In genomic region chr18:59885579-59886163, GRCh38 we compare ENCODE assay signal across 9 cellular contexts. TPM values are rescaled to one million over a fixed set of nuclear protein-coding genes. Genes with fewer than 3 reads are reported as not detected.
DNase-seq lines count a peak whose midpoint lies in the region; ATAC-seq, FAIRE-seq and TF ChIP-seq lines count a peak whose summit lies in the region.
"Had no signal": no experiment of that assay in that cellular context is flagged by ENCODE, and none has a peak within 500 bp of the region (broad histone marks: within the 10 kb centered on the region; RNA-seq: fewer than 3 reads in every experiment).

No MANE protein-coding gene starts in this region.

- H3K9ac ChIP-seq in HepG2 (ENCODE audit: insufficient read depth, low read depth, low read length), result no peak overlapping the region

- no peak for FAIRE-seq in HepG2 (lab: Jason Lieb, UNC)
- FAIRE-seq: endometrium had no signal

- H4K20me1 ChIP-seq in OCI-LY7 (ENCODE audit: insufficient read depth, low read length) (no peaks in the 10 kb centered on the region), HepG2 (ENCODE audit: insufficient read depth, low read length) (no peaks in the 10 kb centered on the region)

- CTCF ChIA-PET in OCI-LY7 (lab: Charles Lee; ENCODE audit: unreplicated experiment), result no interaction called here
- CTCF ChIA-PET in HepG2 (lab: Yijun Ruan, JAX; ENCODE audit: low intra/inter-chr PET ratio, low total read pairs), result no interaction called here

- no peak for TF ChIP-seq RAD21 in HepG2 (CRISPR knock-in tag; IDR thresholded peaks at IDR 0.05)

- peak overlapping the region; percentile 47 for H3K4me3 Mint-ChIP-seq in activated T-cell treated with anti-CD3 and anti-CD28 coated beads, Interleukin-2, amount 50 U/mL, for 24 hours
- no peak overlapping the region for H3K4me3 Mint-ChIP-seq in chondrocyte (ENCODE audit: unreplicated experiment)

- H3K79me2 ChIP-seq in OCI-LY7 (ENCODE audit: insufficient read depth, low read depth, low read length) (no peaks in the 10 kb centered on the region), HepG2 (ENCODE audit: insufficient read depth, low read length) (no peaks in the 10 kb centered on the region)

- H2AFZ ChIP-seq in OCI-LY7 (ENCODE audit: low read length) (peak overlapping the region; percentile 50; the same call in 1 of the 2 replicates), HepG2 (ENCODE audit: low read length) (no peak overlapping the region)

- H3K9me3 Mint-ChIP-seq in activated T-cell treated with anti-CD3 and anti-CD28 coated beads, Interleukin-2, amount 50 U/mL, for 24 hours, result no peaks in the 10 kb centered on the region
- no peaks in the 10 kb centered on the region for H3K9me3 Mint-ChIP-seq in chondrocyte (ENCODE audit: low read depth)

- H3K4me1 ChIP-seq in OCI-LY7 (ENCODE audit: insufficient read depth, low read length, poor library complexity, severe bottlenecking) (peaks cover 37% of the 10 kb centered on the region), HepG2 (ENCODE audit: insufficient read depth, low read length) (peaks cover 21% of the 10 kb centered on the region)

- TF ChIP-seq EP300 in HepG2 (IDR thresholded peaks at IDR 0.05; ENCODE audit: low read depth in 2 of 2, low read length in 2 of 2) (no peak), HepG2 (CRISPR knock-in tag; IDR thresholded peaks at IDR 0.05; ENCODE audit: borderline replicate concordance) (no peak)

- intact Hi-C loops in OCI-LY7 (cut with micrococcal nuclease; ENCODE audit: unreplicated experiment), result no loop called here
- intact Hi-C loops in HepG2 (cut with micrococcal nuclease; ENCODE audit: unreplicated experiment), result no loop called here

- H3K36me3 ChIP-seq in OCI-LY7 (ENCODE audit: insufficient read depth, low read length) (no peaks in the 10 kb centered on the region), HepG2 (replicated peaks in 1 of 2; ENCODE audit: control insufficient read depth in 1 of 2, insufficient read depth in 2 of 2, low read length in 2 of 2) (no peaks in the 10 kb centered on the region)

- DNase-seq in activated T-cell treated with anti-CD3 and anti-CD28 coated beads, Interleukin-2, amount 50 U/mL, for 24 hours, result peak; percentile 53
- DNase-seq in activated T-cell treated with anti-CD3 and anti-CD28 coated beads, Interleukin-2, amount 50 U/mL, for 1 hour, result no peak
- DNase-seq in OCI-LY7 (ENCODE audit: low spot score) (peak; percentile 62), chondrocyte (ENCODE audit: low spot score) (no peak), hypothalamus (lab: John Stamatoyannopoulos, UW) (no peak), HepG2 (ENCODE audit: low spot score) (no peak), amygdala (lab: John Stamatoyannopoulos, UW) (no peak)

- peak overlapping the region; percentile 90 for H3K27ac Mint-ChIP-seq in activated T-cell treated with anti-CD3 and anti-CD28 coated beads, Interleukin-2, amount 50 U/mL, for 24 hours
- peak overlapping the region; percentile 58 for H3K27ac Mint-ChIP-seq in chondrocyte (ENCODE audit: unreplicated experiment)

- no peaks in the 10 kb centered on the region for H3K36me3 Mint-ChIP-seq in activated T-cell treated with anti-CD3 and anti-CD28 coated beads, Interleukin-2, amount 50 U/mL, for 24 hours (ENCODE audit: low read depth)
- H3K36me3 Mint-ChIP-seq in chondrocyte (ENCODE audit: low read depth), result no peaks in the 10 kb centered on the region

- H3K4me3 ChIP-seq in OCI-LY7 (ENCODE audit: low read depth, low read length, poor library complexity, severe bottlenecking) (peak overlapping the region; percentile 44), HepG2 (replicated peaks in 1 of 3; ENCODE audit: insufficient read depth in 1 of 3, low read depth in 2 of 3, low read length in 3 of 3) (no peak overlapping the region)

- H3K27me3 Mint-ChIP-seq in activated T-cell treated with anti-CD3 and anti-CD28 coated beads, Interleukin-2, amount 50 U/mL, for 24 hours, result no peaks in the 10 kb centered on the region
- H3K27me3 Mint-ChIP-seq in chondrocyte (ENCODE audit: low read depth), result peaks cover 1% of the 10 kb centered on the region

- H3K9me3 ChIP-seq in OCI-LY7 (ENCODE audit: low read length) (no peaks in the 10 kb centered on the region), HepG2 (ENCODE audit: low read length) (no peaks in the 10 kb centered on the region)

- H3K4me2 ChIP-seq in OCI-LY7 (ENCODE audit: low read length) (peak overlapping the region; percentile 83), HepG2 (ENCODE audit: low read depth, low read length) (no peak overlapping the region)

- H3K4me1 Mint-ChIP-seq in activated T-cell treated with anti-CD3 and anti-CD28 coated beads, Interleukin-2, amount 50 U/mL, for 24 hours (ENCODE audit: low read depth), result peaks cover 41% of the 10 kb centered on the region
- peaks cover 26% of the 10 kb centered on the region for H3K4me1 Mint-ChIP-seq in chondrocyte (ENCODE audit: low read depth)

- in situ Hi-C loops in HepG2 (cut with HindIII; ENCODE audit: extremely low pct_ligation_motif_present, low pct_unique_long_range_greater_than_20kb), result no loop called here

- 25% methylated on average over 5 of the region's 6 CpGs for WGBS in HepG2 (ENCODE audit: low lambda C conversion rate)

- BruUV-seq in OCI-LY7 (replicated peaks; lab: Mats Ljungman, UMichigan) (no TSS peak), HepG2 (replicated peaks; lab: Mats Ljungman, UMichigan) (no TSS peak)

- H3K9me2 ChIP-seq in OCI-LY7 (ENCODE audit: insufficient read depth, low read length), result no peaks in the 10 kb centered on the region

- POLR2A ChIA-PET in OCI-LY7 (lab: Charles Lee) (interaction anchor here (0.6 to 4.5 kb wide), 4 partner anchors 14 to 965 kb away, joined by 3 to 22 read pairs (median 4); partner anchors contain the start of gene PMAIP1), HepG2 (lab: Yijun Ruan, JAX) (interaction anchor here (0.5 kb wide), 1 partner anchor 1478 kb away, joined by 3 read pairs; no protein-coding TSS in a partner anchor)

- TF ChIP-seq CTCF in OCI-LY7 (conservative IDR thresholded peaks at IDR 0.05; ENCODE audit: low read length) (no peak), chondrocyte (IDR thresholded peaks at IDR 0.05) (no peak), HepG2 (CRISPR knock-in tag; IDR thresholded peaks at IDR 0.05) (no peak)

- no peak for TF ChIP-seq POLR2A in HepG2 (IDR thresholded peaks at IDR 0.05; ENCODE audit: insufficient read depth in 1 of 2, low read depth in 2 of 2, low read length in 2 of 2)

- peak; percentile 80 for ATAC-seq in HG02840 (IDR thresholded peaks at IDR 0.05; ENCODE audit: low FRiP score, unreplicated experiment)
- ATAC-seq in HepG2, result no peak

- peak overlapping the region; percentile 33 for H3K27ac ChIP-seq in OCI-LY7 (ENCODE audit: low read depth, low read length, poor library complexity, severe bottlenecking)
- no peak overlapping the region for H3K27ac ChIP-seq in HepG2 (ENCODE audit: extremely low read length, insufficient read depth, low read length)

- H3K27me3 ChIP-seq in HepG2 (ENCODE audit: control insufficient read depth in 1 of 2, insufficient read depth in 2 of 2, low read length in 2 of 2), result no peaks in the 10 kb centered on the region

TF ChIP-seq in HepG2, 621 proteins besides CTCF, POLR2A, EP300 and RAD21 (continues in another document):
- TF ChIP-seq TCF7L2 (IDR thresholded peaks at IDR 0.05; ENCODE audit: low read depth, low read length) (no peak), PAX8 (CRISPR knock-in tag; IDR thresholded peaks at IDR 0.05; ENCODE audit: borderline replicate concordance) (no peak), ZNF160 (CRISPR knock-in tag; IDR thresholded peaks at IDR 0.05) (no peak)
- TF ChIP-seq, protein P1, sequence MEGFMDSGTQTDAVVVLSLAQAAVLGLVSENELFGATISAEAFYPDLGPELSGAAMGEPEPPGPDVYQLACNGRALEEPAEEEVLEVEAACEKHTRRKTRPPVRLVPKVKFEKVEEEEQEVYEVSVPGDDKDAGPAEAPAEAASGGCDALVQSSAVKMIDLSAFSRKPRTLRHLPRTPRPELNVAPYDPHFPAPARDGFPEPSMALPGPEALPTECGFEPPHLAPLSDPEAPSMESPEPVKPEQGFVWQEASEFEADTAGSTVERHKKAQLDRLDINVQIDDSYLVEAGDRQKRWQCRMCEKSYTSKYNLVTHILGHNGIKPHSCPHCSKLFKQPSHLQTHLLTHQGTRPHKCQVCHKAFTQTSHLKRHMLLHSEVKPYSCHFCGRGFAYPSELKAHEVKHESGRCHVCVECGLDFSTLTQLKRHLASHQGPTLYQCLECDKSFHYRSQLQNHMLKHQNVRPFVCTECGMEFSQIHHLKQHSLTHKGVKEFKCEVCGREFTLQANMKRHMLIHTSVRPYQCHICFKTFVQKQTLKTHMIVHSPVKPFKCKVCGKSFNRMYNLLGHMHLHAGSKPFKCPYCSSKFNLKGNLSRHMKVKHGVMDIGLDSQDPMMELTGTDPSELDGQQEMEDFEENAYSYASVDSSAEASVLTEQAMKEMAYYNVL (CRISPR knock-in tag; IDR thresholded peaks at IDR 0.05; ENCODE audit: borderline replicate concordance), result no peak

RNA-seq across cellular contexts. Expression of gene PMAIP1, which starts 14.1 kb away (rescaled TPM):
- 22.9 and 25.4 TPM in 2 replicates for total RNA-seq in OCI-LY7 (2014; rRNA removed; shearing (Covaris generic))
- 21.1 and 23.3 TPM in 2 replicates for total RNA-seq in OCI-LY7 (2022)
- total RNA-seq in chondrocyte, result 4.1 to 9.9 TPM (median 8.0 TPM) in 3 replicates
- 1.5 and 2.1 TPM in 2 replicates for total RNA-seq in HepG2 (2016; rRNA removed; fragmentation: Illumina TruSeq; extraction: Trizol)
- total RNA-seq in HepG2 (2016; cell fraction: cytosol; rRNA removed; fragmentation: Illumina TruSeq; extraction: Trizol; ENCODE audit: low read depth), result 0.71 TPM in 2 replicates
- total RNA-seq in HepG2 (2016; cell fraction: insoluble cytoplasmic fraction; rRNA removed; fragmentation: Illumina TruSeq; extraction: Trizol), result 2.1 and 3.2 TPM in 2 replicates
- 1.5 and 1.6 TPM in 2 replicates for total RNA-seq in HepG2 (2016; cell fraction: membrane; rRNA removed; fragmentation: Illumina TruSeq; extraction: Trizol)
- total RNA-seq in HepG2 (2016; cell fraction: nucleus; rRNA removed; fragmentation: Illumina TruSeq; extraction: Trizol), result 1.8 TPM in 2 replicates
- 1.7 TPM in 2 replicates for polyA plus RNA-seq in HepG2 (2011; rRNA removed)
- 0.93 and 1.2 TPM in 2 replicates for polyA plus RNA-seq in HepG2 (2011; cell fraction: cytosol; rRNA removed)
- 0.85 and 1.5 TPM in 2 replicates for polyA plus RNA-seq in HepG2 (2011; cell fraction: nucleus; rRNA removed)
- 1.0 and 2.5 TPM in 2 replicates for polyA plus RNA-seq in HepG2 (2012)
- 0.43 and 0.49 TPM in 2 replicates for polyA plus RNA-seq in HepG2 (2016; cell fraction: cytosol; fragmentation: Illumina TruSeq; extraction: Trizol; ENCODE audit: low read depth)
- 2.5 and 3.5 TPM in 2 replicates for polyA plus RNA-seq in HepG2 (2016; cell fraction: insoluble cytoplasmic fraction; fragmentation: Illumina TruSeq; extraction: Trizol; ENCODE audit: low read depth)
- 0.77 and 0.86 TPM in 2 replicates for polyA plus RNA-seq in HepG2 (2016; cell fraction: membrane; fragmentation: Illumina TruSeq; extraction: Trizol; ENCODE audit: low read depth)
- 3.7 and 3.8 TPM in 2 replicates for polyA plus RNA-seq in HepG2 (2016; cell fraction: nucleus; fragmentation: Illumina TruSeq; extraction: Trizol; ENCODE audit: insufficient read depth, low read depth)
- polyA minus RNA-seq in HepG2 (2011; rRNA and poly(A)+ RNA removed; ENCODE audit: low replicate concordance), result 1.1 and 11.3 TPM in 2 replicates
- polyA minus RNA-seq in HepG2 (2011; cell fraction: cytosol; rRNA and poly(A)+ RNA removed), result 0.79 and 1.7 TPM in 2 replicates
- polyA minus RNA-seq in HepG2 (2011; cell fraction: nucleus; rRNA and poly(A)+ RNA removed), result 1.4 and 1.5 TPM in 2 replicates

Comparison
In these comparisons a context has a peak if more than half of its experiments do, and no peak if none do; other contexts are left out.
1. DNase-seq: peak in activated T-cell treated with anti-CD3 and anti-CD28 coated beads, Interleukin-2, amount 50 U/mL, for 24 hours (single experiment) and OCI-LY7 (single experiment); none in activated T-cell treated with anti-CD3 and anti-CD28 coated beads, Interleukin-2, amount 50 U/mL, for 1 hour (single experiment), chondrocyte (single experiment), hypothalamus (0 of 51), HepG2 (single experiment) and amygdala (0 of 56).